In the genomic region with DNA sequence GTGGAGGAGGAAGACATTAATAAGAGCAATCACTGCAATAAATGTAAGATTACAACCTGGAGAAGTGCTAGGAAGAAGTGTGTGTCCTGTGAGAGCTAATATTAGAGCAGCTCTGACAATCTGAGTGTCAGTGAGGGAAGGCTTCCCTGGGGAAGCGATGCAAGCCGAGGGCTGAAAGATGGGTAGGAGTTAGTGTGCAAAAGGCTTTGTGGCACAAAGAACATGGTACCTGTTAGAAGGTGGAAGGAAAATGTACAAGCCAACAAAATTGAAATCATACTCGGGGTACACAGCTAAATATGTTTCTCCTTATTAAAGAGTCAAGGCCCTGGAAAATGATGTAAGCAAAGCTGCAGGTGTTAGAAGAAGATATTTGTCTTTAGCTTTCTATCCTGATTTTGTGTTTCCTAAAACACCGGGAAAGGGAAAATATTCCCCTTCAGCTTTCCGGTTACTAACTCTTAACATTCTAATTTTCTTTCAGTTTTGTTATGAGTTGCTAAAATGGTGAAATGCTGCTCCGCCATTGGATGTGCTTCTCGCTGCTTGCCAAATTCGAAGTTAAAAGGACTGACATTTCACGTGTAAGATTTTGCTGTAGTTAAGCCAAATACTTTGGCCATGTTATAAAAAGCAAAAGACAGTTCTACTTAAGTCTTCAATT, we compare ENCODE assay signal across 8 cellular contexts. TPM values are rescaled to one million over a fixed set of nuclear protein-coding genes. Genes with fewer than 3 reads are reported as not detected.
A peak's percentile ranks its signal among the peaks of the same experiment; 100 is the strongest.
DNase-seq lines count a peak whose midpoint lies in the region; ATAC-seq lines count a peak whose summit lies in the region.

No MANE protein-coding gene starts in this region.

- peaks cover 12 to 19% of the 10 kb centered on the region in 2 donors for H3K36me3 Mint-ChIP-seq in naive B cell

- H3K4me3 Mint-ChIP-seq in naive B cell: peak overlapping the region in 2 of 8 donors; percentile 96 to 99

- H3K4me1 ChIP-seq in ES-I3 (ENCODE audit: insufficient read depth, low read length) (peaks cover 15% of the 10 kb centered on the region), duodenal mucosa (ENCODE audit: control insufficient read depth in 1 of 2, insufficient read depth in 2 of 2, low read length in 2 of 2) (peaks cover 26 to 28% of the 10 kb centered on the region in 2 donors)

- no peaks in the 10 kb centered on the region for H3K27me3 Mint-ChIP-seq in naive B cell

- H3K36me3 ChIP-seq in ES-I3 (ENCODE audit: insufficient read depth, low read length): no peaks in the 10 kb centered on the region; the same call in 1 of the 2 replicates
- H3K36me3 ChIP-seq in duodenal mucosa (ENCODE audit: control insufficient read depth in 1 of 2, insufficient read depth in 2 of 2, low read length in 2 of 2): peaks cover 14 to 15% of the 10 kb centered on the region in 2 donors

- peak overlapping the region; percentile 77 to 94 for H3K4me3 ChIP-seq in duodenal mucosa (ENCODE audit: low read depth in 1 of 2, low read length in 2 of 2)

- peaks cover 28% of the 10 kb centered on the region in 3 donors for H3K4me1 Mint-ChIP-seq in naive B cell

- ATAC-seq in GM21576 (IDR thresholded peaks at IDR 0.05; ENCODE audit: unreplicated experiment) (peak; percentile 0), naive B cell (ENCODE audit: low read depth in 2 of 2) (no peak), esophagus mucosa (no peak)

- peak; percentile 35 for DNase-seq in OCI-M1 (lab: John Stamatoyannopoulos, UW)
- DNase-seq in naive B cell: no peak
- no peak for DNase-seq in SHP77 (lab: John Stamatoyannopoulos, UW)
- no peak for DNase-seq in NCI-H1105 treated with DMSO at 0.1 percent for 48 hours (lab: John Stamatoyannopoulos, UW)

- H3K9me3 ChIP-seq in ES-I3 (ENCODE audit: control insufficient read depth, insufficient read depth, low read length) (no peaks in the 10 kb centered on the region), duodenal mucosa (ENCODE audit: control insufficient read depth in 1 of 2, low read length in 2 of 2) (no peaks in the 10 kb centered on the region)

- H3K9ac ChIP-seq in ES-I3 (ENCODE audit: low read depth, low read length) (peak overlapping the region; percentile 86), duodenal mucosa (ENCODE audit: low read depth in 1 of 2, low read length in 2 of 2) (peak overlapping the region; percentile 96 to 97)

- no peaks in the 10 kb centered on the region for H3K27me3 ChIP-seq in duodenal mucosa (ENCODE audit: control insufficient read depth in 1 of 2, insufficient read depth in 2 of 2, low read length in 2 of 2)

- peak overlapping the region; percentile 98 for H3K27ac ChIP-seq in duodenal mucosa (ENCODE audit: low read depth, low read length)

- peaks cover 0 to 2% (median 0%) of the 10 kb centered on the region in 7 donors for H3K9me3 Mint-ChIP-seq in naive B cell

- H3K27ac Mint-ChIP-seq in naive B cell: peak overlapping the region in 5 of 6 donors; percentile 99

RNA-seq across cellular contexts. Expression of a gene that starts 0.8 kb away (rescaled TPM):
- 10 to 100 TPM; 10.5 to 13.9 (median 12.9) TPM for polyA plus RNA-seq in naive B cell (ENCODE audit: low read depth in 6 of 6)
- 9.7 TPM for total RNA-seq in esophagus mucosa

RNA-seq across cellular contexts. Expression of a gene that starts 0.9 kb away (rescaled TPM):
- polyA plus RNA-seq in naive B cell (ENCODE audit: low read depth in 6 of 6): 10 to 100 TPM; 21.3 to 37.4 (median 27.4) TPM
- 15.4 TPM for total RNA-seq in esophagus mucosa

RNA-seq across cellular contexts. Expression of a gene that starts 40.8 kb away (rescaled TPM):
- not detected for polyA plus RNA-seq in naive B cell (ENCODE audit: low read depth in 6 of 6)
- total RNA-seq in esophagus mucosa: 0.12 TPM
